In the genomic region with DNA sequence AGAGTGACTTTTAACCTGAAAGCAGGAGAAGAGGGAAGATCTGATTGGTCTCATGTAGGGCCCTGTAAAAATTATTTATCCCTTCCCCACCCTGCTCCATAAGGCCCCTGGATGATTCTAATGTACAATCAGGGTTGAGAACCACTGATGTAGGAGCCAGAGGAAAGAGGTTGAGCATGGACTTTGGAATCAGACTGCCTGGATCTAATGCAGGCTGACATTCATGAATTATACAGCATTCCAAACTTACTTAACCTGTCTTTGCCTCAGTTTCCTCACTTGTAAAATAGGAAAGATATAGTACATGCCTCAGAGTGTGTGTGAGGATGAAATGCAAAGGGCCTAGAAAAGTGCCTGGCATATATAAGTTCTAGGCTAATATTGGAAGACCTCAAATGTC, we compare ENCODE assay signal across 8 cellular contexts.
"Had no signal": no experiment of that assay in that cellular context is flagged by ENCODE, and none has a peak within 500 bp of the region (broad histone marks: within the 10 kb centered on the region; RNA-seq: fewer than 3 reads in every experiment).

No MANE protein-coding gene starts in this region.

- H3K4me3 ChIP-seq: GM23338 had no signal

- ATAC-seq: GM23338 had no signal

- H3K9me3 Mint-ChIP-seq: GM23338, H9, HFFc6 had no signal

- H3K27ac Mint-ChIP-seq: GM23338, H9, HFFc6 had no signal

- H3K4me2 ChIP-seq: GM23338 had no signal

- H2AFZ ChIP-seq: GM23338 had no signal

- H3K27ac ChIP-seq: HL-60 had no signal

- DNase-seq: H9, HCEC 1CT, HFFc6, IMR-90 had no signal

- FAIRE-seq: H1, H54 had no signal

- H3K4me3 Mint-ChIP-seq: GM23338, H9, HFFc6 had no signal
